ENCODE assay signal across 1 cellular context in the genomic region with DNA sequence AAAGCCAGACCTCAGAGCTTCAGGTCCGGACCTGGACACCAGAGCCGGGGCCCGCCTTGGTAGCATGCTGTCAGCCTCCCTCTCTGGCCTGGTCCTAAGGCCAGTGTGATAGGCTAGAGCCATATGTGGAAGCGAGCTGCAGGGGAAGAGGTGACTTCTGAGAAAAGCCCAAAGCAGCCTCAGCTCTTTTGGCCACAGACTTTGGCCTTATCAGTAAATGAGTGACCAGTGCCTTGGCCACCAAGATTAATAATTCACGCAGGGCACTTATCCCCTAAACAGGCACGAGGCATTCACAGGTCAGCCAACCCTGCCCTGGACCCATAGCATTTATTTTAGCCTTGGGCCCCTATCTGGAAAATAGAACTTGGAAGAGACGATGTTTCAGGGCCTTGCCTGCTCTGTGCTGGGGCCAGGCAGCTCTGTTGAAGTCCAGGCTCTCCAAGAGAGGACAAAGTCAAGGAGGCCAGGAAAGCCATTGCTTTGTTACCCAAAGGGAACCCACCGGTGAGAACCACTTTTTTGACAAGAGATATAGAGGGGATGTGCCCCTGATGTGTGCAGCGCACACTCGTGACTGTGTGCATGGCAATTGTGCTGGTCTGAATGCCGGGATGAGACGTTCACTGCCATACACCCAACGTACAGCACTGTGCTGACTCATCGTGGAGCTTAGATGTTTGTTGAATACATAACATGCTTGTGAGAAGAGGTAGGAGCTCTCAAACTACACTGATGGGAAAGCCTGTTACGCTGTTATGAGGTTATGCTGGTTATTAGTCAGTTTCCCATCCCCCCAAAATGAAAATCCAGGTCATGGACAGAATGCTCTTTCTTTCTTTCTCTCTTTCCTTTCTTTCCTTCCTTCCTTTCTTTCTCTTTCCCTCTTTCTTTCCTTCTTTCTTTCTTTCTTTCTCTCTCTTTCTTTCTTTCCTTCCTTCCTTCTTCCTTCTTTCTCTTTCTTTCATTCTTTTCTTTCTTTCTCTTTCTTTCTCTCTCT.
TF ChIP-seq lines count a peak whose summit lies in the region.

No MANE protein-coding gene starts in this region.

TF ChIP-seq in HepG2, 621 proteins besides CTCF, POLR2A, EP300 and RAD21 (continued from another document and continues in another):
- peak; percentile 87; the same call in 1 of the 2 replicates for TF ChIP-seq ZNF224 (CRISPR knock-in tag; IDR thresholded peaks at IDR 0.05)
- peak; percentile 66; the same call in 1 of the 2 replicates for TF ChIP-seq ZNF772 (CRISPR knock-in tag; IDR thresholded peaks at IDR 0.05)
- peak; percentile 44; the same call in 1 of the 2 replicates for TF ChIP-seq ZNF891 (CRISPR knock-in tag; IDR thresholded peaks at IDR 0.05)
- peak; percentile 95; the same call in 1 of the 2 replicates for TF ChIP-seq NFE2L1 (CRISPR knock-in tag; IDR thresholded peaks at IDR 0.05; ENCODE audit: borderline replicate concordance)
- TF ChIP-seq, protein P1, sequence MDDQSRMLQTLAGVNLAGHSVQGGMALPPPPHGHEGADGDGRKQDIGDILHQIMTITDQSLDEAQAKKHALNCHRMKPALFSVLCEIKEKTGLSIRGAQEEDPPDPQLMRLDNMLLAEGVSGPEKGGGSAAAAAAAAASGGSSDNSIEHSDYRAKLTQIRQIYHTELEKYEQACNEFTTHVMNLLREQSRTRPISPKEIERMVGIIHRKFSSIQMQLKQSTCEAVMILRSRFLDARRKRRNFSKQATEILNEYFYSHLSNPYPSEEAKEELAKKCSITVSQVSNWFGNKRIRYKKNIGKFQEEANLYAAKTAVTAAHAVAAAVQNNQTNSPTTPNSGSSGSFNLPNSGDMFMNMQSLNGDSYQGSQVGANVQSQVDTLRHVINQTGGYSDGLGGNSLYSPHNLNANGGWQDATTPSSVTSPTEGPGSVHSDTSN (CRISPR knock-in tag; IDR thresholded peaks at IDR 0.05; ENCODE audit: borderline replicate concordance), result peak; percentile 79; the same call in 1 of the 2 replicates
- TF ChIP-seq, protein P2, sequence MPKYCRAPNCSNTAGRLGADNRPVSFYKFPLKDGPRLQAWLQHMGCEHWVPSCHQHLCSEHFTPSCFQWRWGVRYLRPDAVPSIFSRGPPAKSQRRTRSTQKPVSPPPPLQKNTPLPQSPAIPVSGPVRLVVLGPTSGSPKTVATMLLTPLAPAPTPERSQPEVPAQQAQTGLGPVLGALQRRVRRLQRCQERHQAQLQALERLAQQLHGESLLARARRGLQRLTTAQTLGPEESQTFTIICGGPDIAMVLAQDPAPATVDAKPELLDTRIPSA (CRISPR knock-in tag; IDR thresholded peaks at IDR 0.05; ENCODE audit: borderline replicate concordance), result peak; percentile 65; the same call in 1 of the 2 replicates
- no peak for TF ChIP-seq TMF1 (CRISPR knock-in tag; IDR thresholded peaks at IDR 0.05; ENCODE audit: low read depth)
- no peak for TF ChIP-seq ZNF577 (CRISPR knock-in tag; IDR thresholded peaks at IDR 0.05; ENCODE audit: borderline replicate concordance, low read depth)
- TF ChIP-seq SP2 (CRISPR knock-in tag; IDR thresholded peaks at IDR 0.05), result no peak
- no peak for TF ChIP-seq POGZ (CRISPR knock-in tag; IDR thresholded peaks at IDR 0.05)
- TF ChIP-seq MXD3 (CRISPR knock-in tag; IDR thresholded peaks at IDR 0.05), result peak; percentile 67; the same call in 1 of the 2 replicates
- peak; percentile 85; the same call in 1 of the 2 replicates for TF ChIP-seq ZSCAN12 (CRISPR knock-in tag; IDR thresholded peaks at IDR 0.05)
- peak; percentile 61; the same call in 1 of the 2 replicates for TF ChIP-seq ZSCAN25 (CRISPR knock-in tag; IDR thresholded peaks at IDR 0.05)
- TF ChIP-seq NCOA5 (CRISPR knock-in tag; IDR thresholded peaks at IDR 0.05), result no peak
- peak; percentile 74; the same call in 1 of the 2 replicates for TF ChIP-seq ZNF570 (CRISPR knock-in tag; IDR thresholded peaks at IDR 0.05; ENCODE audit: borderline replicate concordance)
- TF ChIP-seq HNF1A (IDR thresholded peaks at IDR 0.05; ENCODE audit: low read depth), result peak; percentile 98
- TF ChIP-seq HNF1A (CRISPR knock-in tag; IDR thresholded peaks at IDR 0.05; ENCODE audit: borderline replicate concordance), result peak; percentile 98
- TF ChIP-seq ZKSCAN5 (CRISPR knock-in tag; IDR thresholded peaks at IDR 0.05), result peak; percentile 81; the same call in 1 of the 2 replicates
- no peak for TF ChIP-seq CREBL2 (CRISPR knock-in tag; IDR thresholded peaks at IDR 0.05; ENCODE audit: borderline replicate concordance)
- TF ChIP-seq FOXK1 (CRISPR knock-in tag; IDR thresholded peaks at IDR 0.05; ENCODE audit: borderline replicate concordance, low read depth), result peak; percentile 34; the same call in 1 of the 2 replicates
- TF ChIP-seq ZNF34 (CRISPR knock-in tag; IDR thresholded peaks at IDR 0.05; ENCODE audit: borderline replicate concordance), result no peak
- peak; percentile 76; the same call in 1 of the 2 replicates for TF ChIP-seq ZNF12 (CRISPR knock-in tag; IDR thresholded peaks at IDR 0.05)
- TF ChIP-seq TOE1 (CRISPR knock-in tag; IDR thresholded peaks at IDR 0.05), result peak; percentile 74; the same call in 1 of the 2 replicates
- TF ChIP-seq KDM4B (CRISPR knock-in tag; IDR thresholded peaks at IDR 0.05), result 0 out of 2 replicates have a peak, but pooled peaks have one; percentile 40
- no peak for TF ChIP-seq NFIB (CRISPR knock-in tag; IDR thresholded peaks at IDR 0.05; ENCODE audit: borderline replicate concordance)
- no peak for TF ChIP-seq KMT2A (CRISPR knock-in tag; IDR thresholded peaks at IDR 0.05)
- TF ChIP-seq ARNT (IDR thresholded peaks at IDR 0.05), result 0 out of 2 replicates have a peak, but pooled peaks have one; percentile 60
- TF ChIP-seq RBFOX2 (IDR thresholded peaks at IDR 0.05; ENCODE audit: low read depth, low read length), result peak; percentile 54
- 0 out of 2 replicates have a peak, but pooled peaks have one; percentile 35 for TF ChIP-seq MEF2D (CRISPR knock-in tag; IDR thresholded peaks at IDR 0.05)
- peak; percentile 2; the same call in 1 of the 2 replicates for TF ChIP-seq SOX13 (IDR thresholded peaks at IDR 0.05)
- no peak; a peak in 1 of 4 replicates for TF ChIP-seq SOX13 (CRISPR knock-in tag; conservative IDR thresholded peaks at IDR 0.05 in 1 of 2, IDR thresholded peaks at IDR 0.05 in 1 of 2)
- TF ChIP-seq ARID4A (CRISPR knock-in tag; IDR thresholded peaks at IDR 0.05; ENCODE audit: borderline replicate concordance), result peak; percentile 62; the same call in 1 of the 2 replicates
- 0 out of 2 replicates have a peak, but pooled peaks have one; percentile 28 for TF ChIP-seq NR2C2 (CRISPR knock-in tag; IDR thresholded peaks at IDR 0.05; ENCODE audit: borderline replicate concordance)
- TF ChIP-seq ZMYM2 (CRISPR knock-in tag; IDR thresholded peaks at IDR 0.05), result no peak
- no peak for TF ChIP-seq ZNF569 (CRISPR knock-in tag; IDR thresholded peaks at IDR 0.05; ENCODE audit: borderline replicate concordance)
- peak; percentile 78 for TF ChIP-seq PRDM10 (CRISPR knock-in tag; IDR thresholded peaks at IDR 0.05; ENCODE audit: low read depth)
- TF ChIP-seq ZHX1 (CRISPR knock-in tag; IDR thresholded peaks at IDR 0.05; ENCODE audit: low read depth), result peak; percentile 54; the same call in 1 of the 2 replicates
